ENCODE assay signal across 16 cellular contexts in the genomic region with DNA sequence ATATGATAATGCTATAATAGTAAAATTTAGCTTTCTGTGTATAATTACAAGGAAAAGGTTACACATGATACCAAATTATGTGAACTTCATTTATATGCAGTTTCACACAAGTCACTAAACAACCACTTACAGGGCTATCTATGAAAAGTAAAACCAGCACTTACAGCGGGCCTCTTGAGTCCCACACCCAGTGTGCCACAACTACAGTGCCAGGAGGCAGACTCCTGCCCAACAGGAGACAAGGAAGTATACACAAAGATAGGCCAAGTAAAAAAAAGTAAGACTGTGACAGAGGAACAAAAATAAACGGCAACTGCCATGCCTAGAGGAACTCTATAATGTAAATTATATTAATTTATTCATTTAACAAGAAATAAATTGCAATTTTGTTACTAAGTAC. TPM values are rescaled to one million over a fixed set of nuclear protein-coding genes. Genes with fewer than 3 reads are reported as not detected.
A peak's percentile ranks its signal among the peaks of the same experiment; 100 is the strongest.
DNase-seq lines count a peak whose midpoint lies in the region; ATAC-seq, FAIRE-seq and TF ChIP-seq lines count a peak whose summit lies in the region.
"Had no signal": no experiment of that assay in that cellular context is flagged by ENCODE, and none has a peak within 500 bp of the region (broad histone marks: within the 10 kb centered on the region; RNA-seq: fewer than 3 reads in every experiment).

No MANE protein-coding gene starts in this region.

- DNase-seq in left ventricle myocardium superior (no peak), heart right ventricle (no peak), astrocyte (ENCODE audit: low read depth) (no peak), osteocyte (ENCODE audit: extremely low spot score, unreplicated experiment) (no peak), upper lobe of right lung (no peak), right lobe of liver (no peak)
- no peak for DNase-seq in central memory CD4-positive, alpha-beta T cell
- DNase-seq: C1 segment of cervical spinal cord; CD4-positive, alpha-beta memory T cell; DMS79 had no signal

- H3K4me1 ChIP-seq in heart right ventricle (peaks cover 0 to 4% (median 0%) of the 10 kb centered on the region in 9 donors), astrocyte (ENCODE audit: insufficient read depth, low read length) (peaks cover 3% of the 10 kb centered on the region), upper lobe of right lung (no peaks in the 10 kb centered on the region), right lobe of liver (peaks cover 0 to 9% (median 0%) of the 10 kb centered on the region in 4 donors)

- no peak overlapping the region for H3K4me2 ChIP-seq in astrocyte (ENCODE audit: low read length)

- 78 to 84% methylated on average over 2 of the region's 2 CpGs for WGBS in heart right ventricle, 2 donors
- 93% methylated on average over 2 of the region's 2 CpGs for WGBS in right lobe of liver (ENCODE audit: insufficient coverage, low coverage, low lambda C conversion rate, missing lambda C conversion rate)

- H3K27ac ChIP-seq in heart right ventricle = no peak overlapping the region
- peak overlapping the region; percentile 17 for H3K27ac ChIP-seq in astrocyte (ENCODE audit: low read depth, low read length)
- no peak overlapping the region for H3K27ac ChIP-seq in upper lobe of right lung
- no peak overlapping the region for H3K27ac ChIP-seq in right lobe of liver

- peaks cover 8% of the 10 kb centered on the region for H3K4me1 Mint-ChIP-seq in astrocyte (ENCODE audit: low read depth, unreplicated experiment)
- peaks cover 17% of the 10 kb centered on the region for H3K4me1 Mint-ChIP-seq in osteocyte (ENCODE audit: unreplicated experiment)
- H3K4me1 Mint-ChIP-seq: B cell had no signal

- H2AFZ ChIP-seq in astrocyte (ENCODE audit: low read depth, low read length) = no peak overlapping the region

- H3K4me3 ChIP-seq in heart right ventricle = no peak overlapping the region
- H3K4me3 ChIP-seq in astrocyte (ENCODE audit: insufficient read depth, low read depth, low read length) = no peak overlapping the region
- H3K4me3 ChIP-seq in upper lobe of right lung = no peak overlapping the region
- no peak overlapping the region for H3K4me3 ChIP-seq in right lobe of liver
- H3K4me3 ChIP-seq: HAP-1 had no signal

- H3K9me3 Mint-ChIP-seq in astrocyte (ENCODE audit: unreplicated experiment) = no peaks in the 10 kb centered on the region
- no peaks in the 10 kb centered on the region for H3K9me3 Mint-ChIP-seq in osteocyte (ENCODE audit: unreplicated experiment)
- H3K9me3 Mint-ChIP-seq: CD4-positive, alpha-beta memory T cell had no signal

- H3K36me3 Mint-ChIP-seq in astrocyte (ENCODE audit: low read depth, unreplicated experiment) (peaks cover 6% of the 10 kb centered on the region), osteocyte (ENCODE audit: unreplicated experiment) (peaks cover 44% of the 10 kb centered on the region)

- H3K27me3 Mint-ChIP-seq in astrocyte (ENCODE audit: low read depth, unreplicated experiment) (no peaks in the 10 kb centered on the region), osteocyte (ENCODE audit: unreplicated experiment) (no peaks in the 10 kb centered on the region)
- H3K27me3 Mint-ChIP-seq: B cell; CD4-positive, alpha-beta memory T cell had no signal

- H3K9me3 ChIP-seq in heart right ventricle (no peaks in the 10 kb centered on the region), astrocyte (ENCODE audit: insufficient read depth, low read depth, low read length) (no peaks in the 10 kb centered on the region), upper lobe of right lung (no peaks in the 10 kb centered on the region), right lobe of liver (no peaks in the 10 kb centered on the region)
- H3K9me3 ChIP-seq: HAP-1 had no signal

- intact Hi-C loops in left ventricle myocardium superior (cut with micrococcal nuclease) = no loop called here
- intact Hi-C loops in heart right ventricle (cut with DNase I) = no loop called here
- intact Hi-C loops in upper lobe of right lung (cut with DNase I) = no loop called here
- intact Hi-C loops in right lobe of liver (cut with DNase I) = no loop called here

- H3K27me3 ChIP-seq in heart right ventricle = no peaks in the 10 kb centered on the region
- no peaks in the 10 kb centered on the region for H3K27me3 ChIP-seq in astrocyte (ENCODE audit: insufficient read depth, low read length)
- no peaks in the 10 kb centered on the region for H3K27me3 ChIP-seq in upper lobe of right lung
- no peaks in the 10 kb centered on the region for H3K27me3 ChIP-seq in right lobe of liver

- H3K79me2 ChIP-seq in astrocyte (ENCODE audit: insufficient read depth, low read length) = peaks cover 53% of the 10 kb centered on the region

- TF ChIP-seq CTCF in heart right ventricle (IDR thresholded peaks at IDR 0.05) (no peak), astrocyte (IDR thresholded peaks at IDR 0.05; ENCODE audit: insufficient read depth, low read depth, low read length) (no peak), osteocyte (IDR thresholded peaks at IDR 0.05) (no peak), upper lobe of right lung (IDR thresholded peaks at IDR 0.05) (no peak), right lobe of liver (IDR thresholded peaks at IDR 0.05) (no peak)

- H3K27ac Mint-ChIP-seq in astrocyte (ENCODE audit: unreplicated experiment) = peak overlapping the region; percentile 77
- peak overlapping the region; percentile 3 for H3K27ac Mint-ChIP-seq in osteocyte (ENCODE audit: unreplicated experiment)
- H3K27ac Mint-ChIP-seq: B cell had no signal

- peaks cover 4% of the 10 kb centered on the region for H4K20me1 ChIP-seq in astrocyte (ENCODE audit: insufficient read depth, low read length)

- H3K9ac ChIP-seq in astrocyte (ENCODE audit: low read length) = no peak overlapping the region

- ATAC-seq in left ventricle myocardium superior (peak; percentile 20), heart right ventricle (no peak), upper lobe of right lung (peak; percentile 65), right lobe of liver (no peak)
- ATAC-seq: HepG2 had no signal

- H3K4me3 Mint-ChIP-seq in astrocyte (ENCODE audit: unreplicated experiment) (no peak overlapping the region), osteocyte (ENCODE audit: unreplicated experiment) (no peak overlapping the region)
- H3K4me3 Mint-ChIP-seq: B cell; CD4-positive, alpha-beta memory T cell had no signal

- H3K36me3 ChIP-seq in heart right ventricle = peaks cover 0 to 71% (median 19%) of the 10 kb centered on the region in 9 donors
- peaks cover 53% of the 10 kb centered on the region for H3K36me3 ChIP-seq in astrocyte (ENCODE audit: insufficient read depth, low read length)
- H3K36me3 ChIP-seq in upper lobe of right lung = peaks cover 35% of the 10 kb centered on the region
- H3K36me3 ChIP-seq in right lobe of liver = no peaks in the 10 kb centered on the region

- TF ChIP-seq POLR2A in right lobe of liver (IDR thresholded peaks at IDR 0.05) = no peak

- no peak for FAIRE-seq in astrocyte (lab: Jason Lieb, UNC)
- FAIRE-seq: GM12891, H1, HepG2, HTR-8/SVneo had no signal

RNA-seq across cellular contexts. Expression of a gene that starts 53.4 kb away (rescaled TPM):
- 16.9 TPM for total RNA-seq in left ventricle myocardium superior
- 10 to 100 TPM in 4 of 10 donors, 1 to 10 TPM in 6; 3.1 to 17.5 (median 8.6) TPM for total RNA-seq in heart right ventricle
- polyA plus RNA-seq in heart right ventricle = 1 to 10 TPM in 1 of 2 donors, under 1 TPM in 1; 0.36 to 5.6 TPM
- 3.2 and 3.4 TPM in 2 replicates for total RNA-seq in astrocyte
- 6.8 and 10.1 TPM in 2 replicates for total RNA-seq in osteocyte
- 0.49 TPM for total RNA-seq in upper lobe of right lung
- total RNA-seq in right lobe of liver = 1 to 10 TPM in 3 of 6 experiments, under 1 TPM in 3; 0.43 to 2.5 (median 0.87) TPM

Comparison
In these comparisons a context has a peak if more than half of its experiments do, and no peak if none do; other contexts are left out.
1. ATAC-seq: peak in left ventricle myocardium superior (single experiment) and upper lobe of right lung (single experiment); none in heart right ventricle (0 of 8) and right lobe of liver (0 of 4).